1 cellular context compared by ENCODE assay signal in genomic region chr19:33403221-33403972, GRCh38.
TF ChIP-seq lines count a peak whose summit lies in the region.

No MANE protein-coding gene starts in this region.

TF ChIP-seq in HEK293, 187 proteins besides CTCF, POLR2A, EP300 and RAD21 (continued from another document):
- TF ChIP-seq GLIS1 (tag by site-specific recombination; IDR thresholded peaks at IDR 0.05), result peak; percentile 93
- TF ChIP-seq ZIC2 (tag by site-specific recombination; IDR thresholded peaks at IDR 0.05), result peak; percentile 92
